13 cellular contexts compared by ENCODE assay signal in the genomic region with DNA sequence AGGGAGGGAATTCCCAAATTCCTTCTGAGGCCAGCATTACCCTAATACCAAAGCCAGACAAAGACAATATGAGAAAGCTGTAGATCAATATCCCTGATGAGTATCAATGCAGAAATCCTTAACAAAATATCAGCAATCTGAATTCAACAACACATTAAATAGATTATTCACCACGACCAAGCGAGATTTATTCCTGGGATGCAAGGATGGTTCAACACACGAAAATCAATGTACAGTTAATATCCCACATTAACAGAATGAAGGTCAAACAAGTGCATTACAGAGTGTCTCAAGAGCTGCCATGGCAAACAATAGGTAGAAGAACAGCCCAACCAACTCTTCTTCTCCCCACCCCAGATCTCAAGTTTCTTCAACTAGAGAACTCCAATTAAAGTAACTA.
"Had no signal": no experiment of that assay in that cellular context is flagged by ENCODE, and none has a peak within 500 bp of the region (broad histone marks: within the 10 kb centered on the region; RNA-seq: fewer than 3 reads in every experiment).

No MANE protein-coding gene starts in this region.

- H3K9me3 Mint-ChIP-seq: activated naive CD4-positive, alpha-beta T cell treated with anti-CD3 and anti-CD28 coated beads for 36 hours; activated T-helper 2 cell treated with anti-CD3 and anti-CD28 coated beads, Interferon-gamma antibody, Interleukin-2, Interleukin-4, amounts not matched to agents 10 μg/mL and 5 μg/mL and 100 μg/mL, durations not matched to agents 14 hours and 24 hours and 36 hours had no signal

- H3K4me3 Mint-ChIP-seq: activated naive CD4-positive, alpha-beta T cell treated with anti-CD3 and anti-CD28 coated beads for 36 hours had no signal

- H3K4me3 ChIP-seq: body of pancreas, lung, pancreas, transverse colon had no signal

- H3K27ac ChIP-seq: body of pancreas, pancreas, transverse colon had no signal

- H3K9me3 ChIP-seq: body of pancreas, pancreas, transverse colon had no signal

- H3K27ac Mint-ChIP-seq: activated T-helper 2 cell treated with anti-CD3 and anti-CD28 coated beads, Interferon-gamma antibody, Interleukin-2, Interleukin-4, amounts not matched to agents 10 μg/mL and 5 μg/mL and 100 μg/mL, durations not matched to agents 14 hours and 24 hours and 36 hours had no signal

- H3K36me3 ChIP-seq: pancreas had no signal

- H3K27me3 ChIP-seq: body of pancreas, pancreas, transverse colon had no signal

- ATAC-seq: body of pancreas, left colon, pancreas, sciatic nerve had no signal

- DNase-seq: activated CD4-positive, alpha-beta T cell treated with anti-CD3 and anti-CD28 coated beads, Interleukin-2, amount 50 U/mL, for 48 hours; activated CD8-positive, alpha-beta memory T cell treated with anti-CD3 and anti-CD28 coated beads, Interleukin-2, amount 50 U/mL, for 4 hours; activated naive CD4-positive, alpha-beta T cell treated with anti-CD3 and anti-CD28 coated beads for 36 hours; amygdala; body of pancreas; caudate nucleus; left colon; pancreas; T-helper 9 cell; transverse colon had no signal
